In genomic region chr16:1059310-1059709, GRCh38 we compare ENCODE assay signal across 10 cellular contexts. TPM values are rescaled to one million over a fixed set of nuclear protein-coding genes. Genes with fewer than 3 reads are reported as not detected.
"Had no signal": no experiment of that assay in that cellular context is flagged by ENCODE, and none has a peak within 500 bp of the region (broad histone marks: within the 10 kb centered on the region; RNA-seq: fewer than 3 reads in every experiment).

No MANE protein-coding gene starts in this region.

- H3K36me3 Mint-ChIP-seq: IgD-negative memory B cell had no signal

- H3K27ac Mint-ChIP-seq: GM23338, H9, HFFc6 had no signal

- H2AFZ ChIP-seq: GM23338 had no signal

- H3K4me1 Mint-ChIP-seq: GM23338, IgD-negative memory B cell had no signal

- H3K4me3 ChIP-seq: GM23338 had no signal

- H3K27ac ChIP-seq: HL-60 had no signal

- DNase-seq: H9, HCEC 1CT, HFFc6, KG1 had no signal

- H3K4me3 Mint-ChIP-seq: GM23338, H9, HFFc6, IgD-negative memory B cell had no signal

- ATAC-seq: GM23338, HepG2 had no signal

- H3K4me2 ChIP-seq: GM23338 had no signal

RNA-seq across cellular contexts. Expression of gene SSTR5, which starts 13.2 kb away (rescaled TPM):
- total RNA-seq: HFFc6, HT1080 had no signal
- polyA plus RNA-seq: IgD-negative memory B cell had no signal

RNA-seq across cellular contexts. Expression of gene C1QTNF8, which starts 36.7 kb away (rescaled TPM):
- total RNA-seq: GM23338, H1, H9, HFFc6, HT1080 had no signal
- polyA plus RNA-seq: GM23338, H1, HepG2, IgD-negative memory B cell had no signal
